Comparison of ENCODE assay signal across 8 cellular contexts in the genomic region with DNA sequence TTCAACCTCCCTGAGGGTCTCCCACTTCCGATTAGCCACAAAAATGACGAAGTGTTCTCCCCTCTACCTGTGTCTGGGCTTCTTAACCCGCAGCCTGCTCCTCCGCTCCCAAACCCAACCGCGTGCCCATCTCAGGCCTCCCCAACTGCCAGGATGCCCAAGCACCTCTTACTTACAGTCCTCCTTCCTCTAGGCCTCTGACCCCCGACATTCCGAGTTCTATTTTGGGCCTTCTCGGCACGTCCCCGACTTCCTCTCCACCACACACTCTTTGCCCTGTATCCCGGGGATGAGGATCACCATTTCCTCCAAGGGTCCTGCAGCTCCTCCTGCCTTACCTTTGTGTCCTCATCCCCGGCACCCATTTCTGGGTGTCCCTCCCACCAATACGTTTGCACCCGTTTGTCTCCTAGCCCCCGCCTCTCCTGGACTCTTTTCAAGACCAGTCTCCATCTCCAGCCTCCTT. TPM values are rescaled to one million over a fixed set of nuclear protein-coding genes. Genes with fewer than 3 reads are reported as not detected.
DNase-seq lines count a peak whose midpoint lies in the region; ATAC-seq and TF ChIP-seq lines count a peak whose summit lies in the region.

No MANE protein-coding gene starts in this region.

- DNase-seq in Right ventricle myocardium inferior (ENCODE audit: missing footprints): peak; percentile 73
- no peak for DNase-seq in left ventricle myocardium superior
- peak; percentile 61 to 64 for DNase-seq in activated CD4-positive, alpha-beta T cell treated with anti-CD3 and anti-CD28 coated beads, Interleukin-2, amount 50 U/mL, for 48 hours
- DNase-seq in right atrium auricular region (ENCODE audit: low spot score): peak; percentile 67
- DNase-seq in stimulated activated CD8-positive, alpha-beta memory T cell treated with anti-CD3 and anti-CD28 coated beads, Interleukin-15, amount 100 ng/mL, for 24 hours (ENCODE audit: low read depth): peak; percentile 31
- DNase-seq in dermis blood vessel endothelial cell: no peak
- no peak for DNase-seq in LoVo (ENCODE audit: low spot score)
- DNase-seq in NCI-H2029 treated with DMSO at 0.1 percent for 48 hours (lab: John Stamatoyannopoulos, UW): no peak

- peaks cover 47% of the 10 kb centered on the region for H3K36me3 ChIP-seq in right atrium auricular region

- H3K9me3 ChIP-seq in right atrium auricular region: no peaks in the 10 kb centered on the region

- H3K4me3 ChIP-seq in right atrium auricular region: peak overlapping the region; percentile 64 to 98

- peaks cover 0 to 67% of the 10 kb centered on the region in 2 donors for H3K4me1 ChIP-seq in right atrium auricular region

- ATAC-seq in Right ventricle myocardium inferior (no peak), left ventricle myocardium superior (no peak)

- H3K27ac ChIP-seq in right atrium auricular region: peak overlapping the region; percentile 96

- no peak for TF ChIP-seq CTCF in right atrium auricular region (IDR thresholded peaks at IDR 0.05)

- intact Hi-C loops in Right ventricle myocardium inferior (cut with DNase I): loop anchor here (1.0 to 10.0 kb wide), 6 partner anchors 13 to 208 kb away; a partner anchor contains a TSS
- intact Hi-C loops in left ventricle myocardium superior (cut with micrococcal nuclease): no loop called here

- H3K27me3 ChIP-seq in right atrium auricular region: no peaks in the 10 kb centered on the region

RNA-seq across cellular contexts. Expression of a gene that starts 0.4 kb away (rescaled TPM):
- 35.5 TPM for total RNA-seq in Right ventricle myocardium inferior
- 37.8 TPM for total RNA-seq in left ventricle myocardium superior
- 10 to 100 TPM; 23.4 to 26.3 TPM for total RNA-seq in right atrium auricular region
- 48.2 and 49.7 TPM in 2 replicates for total RNA-seq in dermis blood vessel endothelial cell

RNA-seq across cellular contexts. Expression of a gene that starts 1.9 kb away (rescaled TPM):
- total RNA-seq in Right ventricle myocardium inferior: 386 TPM
- total RNA-seq in left ventricle myocardium superior: 334 TPM
- total RNA-seq in right atrium auricular region: 100 to 1,000 TPM; 365 to 493 TPM
- 1,118 and 1,698 TPM in 2 replicates for total RNA-seq in dermis blood vessel endothelial cell

RNA-seq across cellular contexts. Expression of a gene that starts 12.8 kb away (rescaled TPM):
- total RNA-seq in Right ventricle myocardium inferior: 83.1 TPM
- total RNA-seq in left ventricle myocardium superior: 95.2 TPM
- total RNA-seq in right atrium auricular region: 100 to 1,000 TPM; 117 to 156 TPM
- 16.8 and 22.1 TPM in 2 replicates for total RNA-seq in dermis blood vessel endothelial cell

RNA-seq across cellular contexts. Expression of a gene that starts 19.8 kb away (rescaled TPM):
- 1.1 TPM for total RNA-seq in Right ventricle myocardium inferior
- total RNA-seq in left ventricle myocardium superior: 1.1 TPM
- total RNA-seq in right atrium auricular region: 1 to 10 TPM in 1 of 2 donors, under 1 TPM in 1; 0.39 to 1.1 TPM
- total RNA-seq in dermis blood vessel endothelial cell: not detected in 2 replicates

RNA-seq across cellular contexts. Expression of a gene that starts 26.1 kb away (rescaled TPM):
- total RNA-seq in Right ventricle myocardium inferior: not detected
- not detected for total RNA-seq in left ventricle myocardium superior
- under 1 TPM; 0.20 to 0.37 TPM for total RNA-seq in right atrium auricular region
- total RNA-seq in dermis blood vessel endothelial cell: 0.17 and 0.33 TPM in 2 replicates

Comparison
In these comparisons a context has a peak if more than half of its experiments do, and no peak if none do; other contexts are left out.
1. DNase-seq: peak in Right ventricle myocardium inferior (single experiment), activated CD4-positive, alpha-beta T cell treated with anti-CD3 and anti-CD28 coated beads, Interleukin-2, amount 50 U/mL, for 48 hours (2 of 2), right atrium auricular region (single experiment) and stimulated activated CD8-positive, alpha-beta memory T cell treated with anti-CD3 and anti-CD28 coated beads, Interleukin-15, amount 100 ng/mL, for 24 hours (single experiment); none in left ventricle myocardium superior (single experiment), dermis blood vessel endothelial cell (single experiment), LoVo (single experiment) and NCI-H2029 treated with DMSO at 0.1 percent for 48 hours (single experiment).